ENCODE assay signal across 9 cellular contexts in the genomic region with DNA sequence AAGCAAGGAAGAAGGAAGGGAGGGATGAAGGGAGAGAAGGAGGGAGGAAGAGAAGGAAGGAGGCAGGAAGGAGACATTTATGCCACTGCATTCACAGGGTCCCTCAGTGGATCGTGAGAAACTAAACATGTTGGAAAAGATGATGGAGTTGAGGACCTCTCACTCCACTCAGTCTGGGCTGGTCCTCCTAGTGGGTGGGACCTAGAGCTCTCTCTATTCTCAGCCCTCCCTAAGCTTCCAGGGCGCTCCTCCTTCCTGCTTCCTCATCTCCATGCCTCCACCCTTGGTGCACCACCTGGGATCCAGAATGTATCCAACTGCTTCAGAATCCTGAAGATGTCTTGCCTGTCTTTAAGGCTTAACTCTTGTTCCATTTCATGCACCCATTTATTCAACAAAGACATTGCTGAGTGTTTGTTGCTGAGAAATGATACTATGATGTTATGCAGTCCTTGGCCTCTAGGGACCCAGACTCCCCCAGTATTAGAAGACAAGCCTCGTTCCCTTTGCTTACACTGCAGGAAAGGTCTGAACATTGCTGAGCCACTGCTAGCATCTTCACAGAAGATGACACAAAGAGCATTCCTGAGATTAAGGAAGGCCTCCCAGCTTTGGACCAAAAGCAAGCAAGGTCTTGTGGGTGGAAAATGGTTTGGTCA.
DNase-seq lines count a peak whose midpoint lies in the region; ATAC-seq and TF ChIP-seq lines count a peak whose summit lies in the region.
"Had no signal": no experiment of that assay in that cellular context is flagged by ENCODE, and none has a peak within 500 bp of the region (broad histone marks: within the 10 kb centered on the region; RNA-seq: fewer than 3 reads in every experiment).

No MANE protein-coding gene starts in this region.

- no peaks in the 10 kb centered on the region for H3K9me3 ChIP-seq in vagina

- ATAC-seq in GM21515 (IDR thresholded peaks at IDR 0.05; ENCODE audit: unreplicated experiment): peak; percentile 81
- peak; percentile 71 for ATAC-seq in foreskin keratinocyte

- DNase-seq in DMS53 treated with DMSO at 0.1 percent for 48 hours (lab: John Stamatoyannopoulos, UW; ENCODE audit: unreplicated experiment) (peak; percentile 8), KBM-7 (peak; percentile 18), foreskin keratinocyte (no peak), vagina (ENCODE audit: extremely low spot score in 2 of 2) (no peak), pons (ENCODE audit: low spot score) (no peak), NCI-H524 treated with DMSO at 0.1 percent for 48 hours (lab: John Stamatoyannopoulos, UW) (no peak), NCI-H524 (lab: John Stamatoyannopoulos, UW) (no peak)
- DNase-seq: naive B cell had no signal

- H3K4me3 ChIP-seq in vagina: no peak overlapping the region

- in situ Hi-C loops in KBM-7 (cut with MboI; ENCODE audit: low pct_unique_long_range_greater_than_20kb, low sequenced_read_pairs): no loop called here

- intact Hi-C loops in vagina (cut with DNase I): no loop called here

- peak; percentile 39 for TF ChIP-seq CTCF in foreskin keratinocyte (conservative IDR thresholded peaks at IDR 0.05)
- TF ChIP-seq CTCF in vagina (IDR thresholded peaks at IDR 0.05): no peak

- no peak for TF ChIP-seq POLR2A in vagina (IDR thresholded peaks at IDR 0.05)

- H3K36me3 ChIP-seq in vagina: no peaks in the 10 kb centered on the region

- no peaks in the 10 kb centered on the region for H3K4me1 ChIP-seq in foreskin keratinocyte
- no peaks in the 10 kb centered on the region for H3K4me1 ChIP-seq in vagina

- H3K27me3 ChIP-seq in foreskin keratinocyte: no peaks in the 10 kb centered on the region
- H3K27me3 ChIP-seq in vagina: no peaks in the 10 kb centered on the region

- no peak overlapping the region for H3K27ac ChIP-seq in foreskin keratinocyte
- no peak overlapping the region for H3K27ac ChIP-seq in vagina

Comparison
In these comparisons a context has a peak if more than half of its experiments do, and no peak if none do; other contexts are left out.
1. DNase-seq: peak in DMS53 treated with DMSO at 0.1 percent for 48 hours (single experiment) and KBM-7 (single experiment); none in foreskin keratinocyte (0 of 2), vagina (0 of 2), pons (single experiment), NCI-H524 treated with DMSO at 0.1 percent for 48 hours (single experiment) and NCI-H524 (0 of 2).